ENCODE assay signal across 1 cellular context in genomic region chr2:16633632-16634430, GRCh38.
A peak's percentile ranks its signal among the peaks of the same experiment; 100 is the strongest.
TF ChIP-seq lines count a peak whose summit lies in the region.

No MANE protein-coding gene starts in this region.

TF ChIP-seq in GM12878, 131 proteins besides CTCF, POLR2A, EP300 and RAD21 (continued from another document):
- no peak for TF ChIP-seq ZNF687 (IDR thresholded peaks at IDR 0.05)
- 0 out of 2 replicates have a peak, but pooled peaks have one; percentile 23 for TF ChIP-seq IKZF1 (conservative IDR thresholded peaks at IDR 0.05)
